11 cellular contexts compared by ENCODE assay signal in genomic region chr7:79420464-79420863, GRCh38. TPM values are rescaled to one million over a fixed set of nuclear protein-coding genes. Genes with fewer than 3 reads are reported as not detected.
DNase-seq lines count a peak whose midpoint lies in the region; ATAC-seq, FAIRE-seq and TF ChIP-seq lines count a peak whose summit lies in the region.
"Had no signal": no experiment of that assay in that cellular context is flagged by ENCODE, and none has a peak within 500 bp of the region (broad histone marks: within the 10 kb centered on the region; RNA-seq: fewer than 3 reads in every experiment).

No MANE protein-coding gene starts in this region.

- FAIRE-seq in kidney (lab: Jason Lieb, UNC), result peak; percentile 15
- FAIRE-seq: GM18507 had no signal

- H3K27ac ChIP-seq in left ventricle myocardium inferior (replicated peaks), result no peak overlapping the region
- no peak overlapping the region for H3K27ac ChIP-seq in kidney (ENCODE audit: low read depth in 2 of 2, low read length in 2 of 2)
- no peak overlapping the region for H3K27ac ChIP-seq in aorta (ENCODE audit: low read depth in 1 of 2, low read length in 2 of 2)

- no peak for TF ChIP-seq CTCF in left ventricle myocardium inferior (IDR thresholded peaks at IDR 0.05; ENCODE audit: borderline replicate concordance)
- TF ChIP-seq CTCF in astrocyte of the spinal cord (IDR thresholded peaks at IDR 0.05; ENCODE audit: low read depth, low read length), result no peak
- TF ChIP-seq CTCF in kidney (IDR thresholded peaks at IDR 0.05; ENCODE audit: borderline replicate concordance, extremely low read depth, insufficient read depth), result no peak
- no peak for TF ChIP-seq CTCF in GM10248 (IDR thresholded peaks at IDR 0.05; ENCODE audit: control extremely low read depth, extremely low read depth, low read depth, missing control alignments)

- H3K9ac ChIP-seq in kidney (ENCODE audit: low read length in 2 of 2), result no peak overlapping the region

- no peak overlapping the region for H3K4me3 Mint-ChIP-seq in activated CD4-positive, alpha-beta memory T cell treated with anti-CD3 and anti-CD28 coated beads, Interleukin-2, amount 10 ng/mL, durations not matched to agents 7 days and 5 days
- H3K4me3 Mint-ChIP-seq: activated T-helper 17 cell treated with anti-CD3 and anti-CD28 coated beads, Interleukin-2, amount 50 U/mL, for 72 hours had no signal

- no peaks in the 10 kb centered on the region for H3K27me3 Mint-ChIP-seq in activated CD4-positive, alpha-beta memory T cell treated with anti-CD3 and anti-CD28 coated beads, Interleukin-2, amount 10 ng/mL, durations not matched to agents 7 days and 5 days
- H3K27me3 Mint-ChIP-seq: activated T-helper 17 cell treated with anti-CD3 and anti-CD28 coated beads, Interleukin-2, amount 50 U/mL, for 72 hours had no signal

- H3K4me1 ChIP-seq in left ventricle myocardium inferior (peaks cover 17% of the 10 kb centered on the region), kidney (ENCODE audit: control insufficient read depth in 1 of 2, insufficient read depth in 1 of 2, low read depth in 1 of 2, low read length in 2 of 2) (no peaks in the 10 kb centered on the region), aorta (ENCODE audit: control insufficient read depth in 1 of 2, insufficient read depth in 2 of 2, low read length in 2 of 2) (no peaks in the 10 kb centered on the region)

- CTCF ChIA-PET in GM10248 (lab: Yijun Ruan, JAX), result interaction anchor here (1.1 to 2.1 kb wide), 2 partner anchors 8 to 9 kb away, joined by 3 to 4 read pairs; no protein-coding TSS in a partner anchor
- CTCF ChIA-PET in activated CD4-positive, alpha-beta memory T cell treated with anti-CD3 and anti-CD28 coated beads, Interleukin-2, amount 10 ng/mL, durations not matched to agents 7 days and 5 days (lab: Charles Lee), result no interaction called here

- POLR2A ChIA-PET in GM10248 (lab: Yijun Ruan, JAX), result no interaction called here
- POLR2A ChIA-PET in activated CD4-positive, alpha-beta memory T cell treated with anti-CD3 and anti-CD28 coated beads, Interleukin-2, amount 10 ng/mL, durations not matched to agents 7 days and 5 days (lab: Charles Lee), result no interaction called here

- intact Hi-C loops in left cardiac atrium (cut with DNase I) (no loop called here), left ventricle myocardium inferior (cut with micrococcal nuclease) (no loop called here), kidney (cut with DNase I) (no loop called here), aorta (cut with DNase I) (no loop called here)

- no peaks in the 10 kb centered on the region for H3K36me3 Mint-ChIP-seq in activated CD4-positive, alpha-beta memory T cell treated with anti-CD3 and anti-CD28 coated beads, Interleukin-2, amount 10 ng/mL, durations not matched to agents 7 days and 5 days (ENCODE audit: low read depth)

- WGBS in aorta, 2 donors, result 5 to 6% methylated on average over 2 of the region's 2 CpGs

- H3K9me3 Mint-ChIP-seq in activated CD4-positive, alpha-beta memory T cell treated with anti-CD3 and anti-CD28 coated beads, Interleukin-2, amount 10 ng/mL, durations not matched to agents 7 days and 5 days, result no peaks in the 10 kb centered on the region

- ATAC-seq in left cardiac atrium (peak; percentile 59 to 77), aorta (ENCODE audit: low FRiP score) (no peak)
- ATAC-seq: activated T-helper 17 cell treated with anti-CD3 and anti-CD28 coated beads, Interleukin-2, amount 50 U/mL, for 72 hours had no signal

- H3K27me3 ChIP-seq in left ventricle myocardium inferior (ENCODE audit: low read depth) (no peaks in the 10 kb centered on the region), aorta (ENCODE audit: control insufficient read depth in 1 of 2, insufficient read depth in 2 of 2, low read length in 1 of 2) (no peaks in the 10 kb centered on the region)

- in situ Hi-C loops in astrocyte of the spinal cord (cut with HindIII; ENCODE audit: low sequenced_read_pairs), result no loop called here

- DNase-seq in left cardiac atrium, result no peak
- no peak for DNase-seq in left ventricle myocardium inferior
- peak; percentile 95 for DNase-seq in astrocyte of the spinal cord (ENCODE audit: low read depth, low spot score)
- no peak for DNase-seq in kidney
- DNase-seq in GM10248 (ENCODE audit: extremely low spot score), result no peak
- no peak for DNase-seq in activated CD4-positive, alpha-beta memory T cell treated with anti-CD3 and anti-CD28 coated beads, Interleukin-2, amount 10 ng/mL, durations not matched to agents 7 days and 5 days
- no peak for DNase-seq in NCI-H146 (lab: John Stamatoyannopoulos, UW)
- DNase-seq in aorta, result no peak
- DNase-seq: NCI-H2227 treated with DMSO at 0.1 percent for 48 hours had no signal

- H3K4me1 Mint-ChIP-seq in activated CD4-positive, alpha-beta memory T cell treated with anti-CD3 and anti-CD28 coated beads, Interleukin-2, amount 10 ng/mL, durations not matched to agents 7 days and 5 days, result no peaks in the 10 kb centered on the region
- H3K4me1 Mint-ChIP-seq: activated T-helper 17 cell treated with anti-CD3 and anti-CD28 coated beads, Interleukin-2, amount 50 U/mL, for 72 hours had no signal

- H3K4me3 ChIP-seq in left ventricle myocardium inferior, result no peak overlapping the region
- no peak overlapping the region for H3K4me3 ChIP-seq in astrocyte of the spinal cord (ENCODE audit: low read depth, low read length)
- no peak overlapping the region for H3K4me3 ChIP-seq in kidney (ENCODE audit: low read length in 2 of 2)
- H3K4me3 ChIP-seq in aorta (ENCODE audit: low read length in 2 of 2), result no peak overlapping the region

- H3K9me3 ChIP-seq in left ventricle myocardium inferior (replicated peaks) (no peaks in the 10 kb centered on the region), kidney (ENCODE audit: control insufficient read depth in 1 of 2, low read length in 2 of 2) (no peaks in the 10 kb centered on the region), aorta (ENCODE audit: control insufficient read depth, low read length) (no peaks in the 10 kb centered on the region)

- H3K27ac Mint-ChIP-seq in activated CD4-positive, alpha-beta memory T cell treated with anti-CD3 and anti-CD28 coated beads, Interleukin-2, amount 10 ng/mL, durations not matched to agents 7 days and 5 days, result no peak overlapping the region
- H3K27ac Mint-ChIP-seq: activated T-helper 17 cell treated with anti-CD3 and anti-CD28 coated beads, Interleukin-2, amount 50 U/mL, for 72 hours had no signal

- H3K36me3 ChIP-seq in left ventricle myocardium inferior (no peaks in the 10 kb centered on the region), kidney (ENCODE audit: control insufficient read depth in 1 of 2, insufficient read depth in 2 of 2, low read length in 2 of 2) (no peaks in the 10 kb centered on the region), aorta (ENCODE audit: control insufficient read depth in 1 of 2, insufficient read depth in 2 of 2, low read length in 1 of 2) (no peaks in the 10 kb centered on the region)

RNA-seq across cellular contexts. Expression of gene MAGI2, which starts 33.0 kb away (rescaled TPM):
- total RNA-seq in left cardiac atrium, result 1 to 10 TPM; 7.2 to 8.7 TPM
- total RNA-seq in left ventricle myocardium inferior, result 4.5 TPM
- 9.0 TPM for total RNA-seq in kidney
- polyA plus RNA-seq in kidney (ENCODE audit: insufficient read depth, low read depth, low replicate concordance), result 4.4 TPM
- under 1 TPM; 0.08 to 0.13 TPM for total RNA-seq in activated CD4-positive, alpha-beta memory T cell treated with anti-CD3 and anti-CD28 coated beads, Interleukin-2, amount 10 ng/mL, durations not matched to agents 7 days and 5 days
- 10 to 100 TPM; 17.9 to 25.5 TPM for total RNA-seq in aorta
- polyA plus RNA-seq in aorta, result 1 to 10 TPM; 3.7 to 5.3 TPM
